ENCODE assay signal across 3 cellular contexts in genomic region chr3:139189943-139190342, GRCh38.
TF ChIP-seq lines count a peak whose summit lies in the region.

No MANE protein-coding gene starts in this region.

TF ChIP-seq in HCT116, 20 proteins besides CTCF, POLR2A, EP300 and RAD21 (continued from another document):
- no peak for TF ChIP-seq EGR1 (IDR thresholded peaks at IDR 0.05; ENCODE audit: low read depth)
- TF ChIP-seq CEBPB (IDR thresholded peaks at IDR 0.05; ENCODE audit: low read depth), result no peak
- no peak for TF ChIP-seq EZH2phosphoT487 (IDR thresholded peaks at IDR 0.05; ENCODE audit: borderline replicate concordance)
- TF ChIP-seq ELF1 (IDR thresholded peaks at IDR 0.05; ENCODE audit: borderline replicate concordance, low read depth), result no peak
- no peak for TF ChIP-seq SIN3A (IDR thresholded peaks at IDR 0.05; ENCODE audit: low read depth)
- TF ChIP-seq ZBTB33 (IDR thresholded peaks at IDR 0.05; ENCODE audit: extremely low read depth, insufficient replicate concordance, low read length), result no peak
- no peak for TF ChIP-seq JUND (IDR thresholded peaks at IDR 0.05)
- no peak for TF ChIP-seq ZFX (IDR thresholded peaks at IDR 0.05)
- TF ChIP-seq MAX (IDR thresholded peaks at IDR 0.05), result no peak
- TF ChIP-seq YY1 (IDR thresholded peaks at IDR 0.05; ENCODE audit: extremely low read depth, insufficient replicate concordance, low read depth, low read length), result no peak
- no peak for TF ChIP-seq SP1 (IDR thresholded peaks at IDR 0.05; ENCODE audit: low read depth)

TF ChIP-seq in WTC11, 78 proteins besides CTCF, POLR2A, EP300 and RAD21 (continued from another document):
- peak; percentile 54 for TF ChIP-seq USF2 (CRISPR knock-in tag; IDR thresholded peaks at IDR 0.05)

TF ChIP-seq in K562, 482 proteins besides CTCF, POLR2A, EP300 and RAD21:
- TF ChIP-seq TFE3 (CRISPR knock-in tag; IDR thresholded peaks at IDR 0.05), result peak; percentile 77
- peak; percentile 63 for TF ChIP-seq USF2 (CRISPR knock-in tag; IDR thresholded peaks at IDR 0.05)
- TF ChIP-seq RAD51 (IDR thresholded peaks at IDR 0.05; ENCODE audit: borderline replicate concordance, low read depth), result peak; percentile 77
- TF ChIP-seq USF1 (CRISPR knock-in tag; IDR thresholded peaks at IDR 0.05), result peak; percentile 64
- TF ChIP-seq TOE1 (IDR thresholded peaks at IDR 0.05; ENCODE audit: borderline replicate concordance), result peak; percentile 75; the same call in 1 of the 2 replicates
- no peak for TF ChIP-seq TOE1 (CRISPR knock-in tag; IDR thresholded peaks at IDR 0.05; ENCODE audit: borderline replicate concordance, low read depth)
- no peak for TF ChIP-seq ZNF592 (IDR thresholded peaks at IDR 0.05)
- no peak for TF ChIP-seq POLR3A (IDR thresholded peaks at IDR 0.05; ENCODE audit: borderline replicate concordance, extremely low read depth, insufficient read depth, insufficient read length)
- TF ChIP-seq CBFA2T2 (conservative IDR thresholded peaks at IDR 0.05), result peak; percentile 38; the same call in 1 of the 2 replicates
